ENCODE assay signal across 19 cellular contexts in the genomic region with DNA sequence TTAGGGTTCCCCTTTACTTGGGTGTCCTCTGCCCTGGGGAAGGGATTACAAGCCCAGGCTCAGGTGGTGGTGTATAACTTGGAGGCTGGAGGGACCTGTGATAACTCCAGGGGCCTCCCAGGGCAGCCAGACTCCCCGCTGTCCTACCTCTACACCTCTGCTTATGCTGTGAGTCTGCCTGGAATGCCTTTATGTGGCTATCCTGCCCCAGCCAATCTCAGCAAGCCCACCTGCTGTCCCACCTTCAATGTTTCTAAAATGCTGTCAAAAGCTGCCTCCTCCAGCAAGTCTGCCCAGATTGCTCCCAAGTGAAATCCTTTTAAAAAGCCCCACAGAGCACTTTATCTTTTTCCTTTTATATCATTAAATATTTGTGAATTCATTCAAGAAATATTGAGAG. TPM values are rescaled to one million over a fixed set of nuclear protein-coding genes. Genes with fewer than 3 reads are reported as not detected.
DNase-seq lines count a peak whose midpoint lies in the region; ATAC-seq and TF ChIP-seq lines count a peak whose summit lies in the region.
"Had no signal": no experiment of that assay in that cellular context is flagged by ENCODE, and none has a peak within 500 bp of the region (broad histone marks: within the 10 kb centered on the region; RNA-seq: fewer than 3 reads in every experiment).

No MANE protein-coding gene starts in this region.

- POLR2A ChIA-PET in Caco-2 (lab: Charles Lee) = no interaction called here

- no peaks in the 10 kb centered on the region for H3K9me3 ChIP-seq in Caco-2
- H3K9me3 ChIP-seq in ascending aorta = no peaks in the 10 kb centered on the region
- H3K9me3 ChIP-seq in mesodermal cell (ENCODE audit: control insufficient read depth, low read length) = no peaks in the 10 kb centered on the region
- H3K9me3 ChIP-seq in stomach = no peaks in the 10 kb centered on the region
- H3K9me3 ChIP-seq: MG63, Peyer's patch had no signal

- H3K36me3 ChIP-seq in Caco-2 (ENCODE audit: control insufficient read depth, insufficient read depth, low read length) (no peaks in the 10 kb centered on the region), ascending aorta (no peaks in the 10 kb centered on the region), mesodermal cell (ENCODE audit: control insufficient read depth, insufficient read depth, low read length) (peaks cover 27% of the 10 kb centered on the region), stomach (peaks cover 0 to 8% (median 0%) of the 10 kb centered on the region in 4 donors)
- H3K36me3 ChIP-seq: MG63, Peyer's patch had no signal

- intact Hi-C loops in Caco-2 (cut with micrococcal nuclease; ENCODE audit: unreplicated experiment) = no loop called here
- intact Hi-C loops in ascending aorta (cut with DNase I) = no loop called here
- intact Hi-C loops in stomach (cut with DNase I; ENCODE audit: low total_unique reads) = no loop called here
- intact Hi-C loops in activated CD4-positive, alpha-beta T cell treated with anti-CD3 and anti-CD28 coated beads, Interleukin-2, amount 10 ng/mL, durations not matched to agents 24 days and 14 days (cut with micrococcal nuclease) = no loop called here
- intact Hi-C loops in sciatic nerve (cut with DNase I) = no loop called here

- H3K36me3 Mint-ChIP-seq in Caco-2 (ENCODE audit: insufficient read depth, unreplicated experiment) = peaks cover 5% of the 10 kb centered on the region
- no peaks in the 10 kb centered on the region for H3K36me3 Mint-ChIP-seq in activated CD4-positive, alpha-beta T cell treated with anti-CD3 and anti-CD28 coated beads, Interleukin-2, amount 10 ng/mL, durations not matched to agents 24 days and 14 days (ENCODE audit: low read depth)

- BruUV-seq in Caco-2 (replicated peaks; lab: Mats Ljungman, UMichigan) = no TSS peak

- peaks cover 20% of the 10 kb centered on the region for H3K4me1 ChIP-seq in Caco-2
- peaks cover 6 to 17% of the 10 kb centered on the region in 2 donors for H3K4me1 ChIP-seq in ascending aorta
- peaks cover 64% of the 10 kb centered on the region for H3K4me1 ChIP-seq in mesodermal cell (ENCODE audit: control insufficient read depth, insufficient read depth, low read length, poor library complexity, severe bottlenecking)
- peaks cover 17 to 51% (median 37%) of the 10 kb centered on the region in 4 donors for H3K4me1 ChIP-seq in stomach

- no peak overlapping the region for H3K4me3 Mint-ChIP-seq in Caco-2 (ENCODE audit: unreplicated experiment)
- no peak overlapping the region for H3K4me3 Mint-ChIP-seq in activated CD4-positive, alpha-beta T cell treated with anti-CD3 and anti-CD28 coated beads, Interleukin-2, amount 10 ng/mL, durations not matched to agents 24 days and 14 days
- H3K4me3 Mint-ChIP-seq: HFFc6 had no signal

- H3K27ac Mint-ChIP-seq in Caco-2 (ENCODE audit: unreplicated experiment) = peak overlapping the region; percentile 82
- no peak overlapping the region for H3K27ac Mint-ChIP-seq in activated CD4-positive, alpha-beta T cell treated with anti-CD3 and anti-CD28 coated beads, Interleukin-2, amount 10 ng/mL, durations not matched to agents 24 days and 14 days
- H3K27ac Mint-ChIP-seq: HFFc6 had no signal

- TF ChIP-seq CTCF in Caco-2 (IDR thresholded peaks at IDR 0.05; ENCODE audit: insufficient read depth in 1 of 2, low read depth in 1 of 2, low read length in 1 of 2, severe bottlenecking in 1 of 2, unreplicated experiment in 1 of 2) = no peak
- no peak for TF ChIP-seq CTCF in ascending aorta (IDR thresholded peaks at IDR 0.05)
- no peak for TF ChIP-seq CTCF in stomach (IDR thresholded peaks at IDR 0.05)

- no peak for DNase-seq in Caco-2
- DNase-seq in ascending aorta (ENCODE audit: low spot score in 2 of 2) = no peak
- no peak for DNase-seq in stomach
- no peak for DNase-seq in activated CD4-positive, alpha-beta T cell treated with anti-CD3 and anti-CD28 coated beads, Interleukin-2, amount 10 ng/mL, durations not matched to agents 24 days and 14 days
- no peak for DNase-seq in sciatic nerve (ENCODE audit: low spot score)
- DNase-seq: GF-D8, GOT3, HFFc6, MG63, NCI-H1092 treated with DMSO at 0.1 percent for 48 hours, NCI-H1694, NCI-H2107, NCI-H226, NCI-H524 treated with DMSO at 0.1 percent for 48 hours, Peyer's patch, SHP77 treated with DMSO at 0.1 percent for 48 hours had no signal

- ATAC-seq in GM18870 (IDR thresholded peaks at IDR 0.05; ENCODE audit: unreplicated experiment) = no peak
- ATAC-seq in sciatic nerve = no peak

- H3K27me3 Mint-ChIP-seq in Caco-2 (ENCODE audit: insufficient read depth, unreplicated experiment) = no peaks in the 10 kb centered on the region
- peaks cover 5% of the 10 kb centered on the region for H3K27me3 Mint-ChIP-seq in activated CD4-positive, alpha-beta T cell treated with anti-CD3 and anti-CD28 coated beads, Interleukin-2, amount 10 ng/mL, durations not matched to agents 24 days and 14 days

- TF ChIP-seq EP300 in stomach (IDR thresholded peaks at IDR 0.05) = no peak

- H3K9me3 Mint-ChIP-seq in Caco-2 (ENCODE audit: unreplicated experiment) = no peaks in the 10 kb centered on the region
- no peaks in the 10 kb centered on the region for H3K9me3 Mint-ChIP-seq in activated CD4-positive, alpha-beta T cell treated with anti-CD3 and anti-CD28 coated beads, Interleukin-2, amount 10 ng/mL, durations not matched to agents 24 days and 14 days
- H3K9me3 Mint-ChIP-seq: HFFc6 had no signal

- H3K27me3 ChIP-seq in Caco-2 (replicated peaks; ENCODE audit: control insufficient read depth, insufficient read depth, low read length) (no peaks in the 10 kb centered on the region), ascending aorta (no peaks in the 10 kb centered on the region), stomach (no peaks in the 10 kb centered on the region)
- H3K27me3 ChIP-seq: MG63, Peyer's patch had no signal

- peaks cover 29% of the 10 kb centered on the region for H3K4me1 Mint-ChIP-seq in Caco-2 (ENCODE audit: low read depth, unreplicated experiment)
- H3K4me1 Mint-ChIP-seq in activated CD4-positive, alpha-beta T cell treated with anti-CD3 and anti-CD28 coated beads, Interleukin-2, amount 10 ng/mL, durations not matched to agents 24 days and 14 days = no peaks in the 10 kb centered on the region

- H3K27ac ChIP-seq in ascending aorta = peak overlapping the region; percentile 85 to 86
- H3K27ac ChIP-seq in mesodermal cell (ENCODE audit: low read depth, low read length, severe bottlenecking) = peak overlapping the region; percentile 49
- peak overlapping the region in 3 of 5 donors; percentile 72 to 84 (median 75) for H3K27ac ChIP-seq in stomach
- H3K27ac ChIP-seq: C4-2B, Peyer's patch had no signal

- H3K4me3 ChIP-seq in Caco-2 (ENCODE audit: low read depth, low read length) (no peak overlapping the region), ascending aorta (no peak overlapping the region), mesodermal cell (ENCODE audit: extremely low read depth, insufficient read depth, low read length, poor library complexity, severe bottlenecking) (no peak overlapping the region), stomach (no peak overlapping the region)
- H3K4me3 ChIP-seq: MG63, Peyer's patch had no signal

- 82 to 100% methylated on average over 1 of the region's 1 CpG for WGBS in mesodermal cell (ENCODE audit: insufficient coverage in 2 of 2), 2 experiments
- WGBS in stomach, 5 donors = 94 to 100% (median 96%) methylated on average over 1 of the region's 1 CpG

- CTCF ChIA-PET in Caco-2 (lab: Charles Lee) = interaction anchor here (2.7 kb wide), 1 partner anchor 51 kb away, joined by 12 read pairs; no protein-coding TSS in a partner anchor

- no peak for TF ChIP-seq POLR2A in stomach (IDR thresholded peaks at IDR 0.05)

RNA-seq across cellular contexts. Expression of a gene that starts 39.3 kb away (rescaled TPM):
- 18.0 and 26.0 TPM in 2 replicates for total RNA-seq in Caco-2 (2022)
- 71.6 TPM for total RNA-seq in ascending aorta
- 49.6 TPM for polyA plus RNA-seq in mesodermal cell (2013, experiment 1 of 2)
- 34.2 TPM for polyA plus RNA-seq in mesodermal cell (2013, experiment 2 of 2)
- total RNA-seq in stomach = 100 to 1,000 TPM in 1 of 5 donors, 10 to 100 TPM in 4; 32.1 to 303 (median 63.6) TPM
- 10 to 100 TPM; 17.5 to 27.6 (median 25.5) TPM for polyA plus RNA-seq in stomach
- total RNA-seq in activated CD4-positive, alpha-beta T cell treated with anti-CD3 and anti-CD28 coated beads, Interleukin-2, amount 10 ng/mL, durations not matched to agents 24 days and 14 days = not detected in 2 replicates
- total RNA-seq in sciatic nerve = 70.7 TPM

Comparison
In these comparisons a context has a peak if more than half of its experiments do, and no peak if none do; other contexts are left out.
1. RNA of a gene that starts 39.3 kb away (total RNA-seq): 71.6 TPM in ascending aorta (single experiment), 70.7 TPM in sciatic nerve (single experiment), 32.1 to 303 TPM in stomach and 18.0 to 26.0 TPM in Caco-2; not detected in activated CD4-positive, alpha-beta T cell treated with anti-CD3 and anti-CD28 coated beads, Interleukin-2, amount 10 ng/mL, durations not matched to agents 24 days and 14 days; every median in the first group is over 10 times any median in the second.
2. Peak in every context shown above with its lines, with median percentiles within 50 percentile points of each other: H3K27ac ChIP-seq.